In genomic region chr18:29147944-29148343, GRCh38 we compare ENCODE assay signal across 11 cellular contexts.
DNase-seq lines count a peak whose midpoint lies in the region; ATAC-seq and TF ChIP-seq lines count a peak whose summit lies in the region.
"Had no signal": no experiment of that assay in that cellular context is flagged by ENCODE, and none has a peak within 500 bp of the region (broad histone marks: within the 10 kb centered on the region; RNA-seq: fewer than 3 reads in every experiment).

No MANE protein-coding gene starts in this region.

- TF ChIP-seq CTCF in chondrocyte (IDR thresholded peaks at IDR 0.05) (no peak), nephron (IDR thresholded peaks at IDR 0.05; ENCODE audit: unreplicated experiment in 3 of 3) (no peak)

- peak; percentile 76 for DNase-seq in EL
- peak; percentile 76 for DNase-seq in NCI-H2171 treated with DMSO at 0.1 percent for 48 hours (lab: John Stamatoyannopoulos, UW)
- DNase-seq in chondrocyte (ENCODE audit: low spot score): no peak
- DNase-seq in anterior cingulate cortex (lab: John Stamatoyannopoulos, UW): no peak
- DNase-seq in NCI-H1105 (lab: John Stamatoyannopoulos, UW): no peak
- DNase-seq: activated CD4-positive, alpha-beta memory T cell treated with anti-CD3 and anti-CD28 coated beads, Interleukin-2, amount 10 ng/mL, durations not matched to agents 7 days and 5 days; central memory CD4-positive, alpha-beta T cell; small intestine had no signal

- H3K36me3 Mint-ChIP-seq in chondrocyte (ENCODE audit: low read depth) (no peaks in the 10 kb centered on the region), nephron (ENCODE audit: low read depth) (no peaks in the 10 kb centered on the region)

- H3K4me1 Mint-ChIP-seq in chondrocyte (ENCODE audit: low read depth) (peaks cover 6% of the 10 kb centered on the region), nephron (peaks cover 20% of the 10 kb centered on the region)
- H3K4me1 Mint-ChIP-seq: activated CD4-positive, alpha-beta memory T cell treated with anti-CD3 and anti-CD28 coated beads, Interleukin-2, amount 10 ng/mL, durations not matched to agents 7 days and 5 days had no signal

- ATAC-seq in HG02588 (IDR thresholded peaks at IDR 0.05; ENCODE audit: unreplicated experiment): no peak

- no peaks in the 10 kb centered on the region for H3K27me3 Mint-ChIP-seq in chondrocyte (ENCODE audit: low read depth)
- no peaks in the 10 kb centered on the region for H3K27me3 Mint-ChIP-seq in nephron (ENCODE audit: low read depth)
- H3K27me3 Mint-ChIP-seq: activated CD4-positive, alpha-beta memory T cell treated with anti-CD3 and anti-CD28 coated beads, Interleukin-2, amount 10 ng/mL, durations not matched to agents 7 days and 5 days; stimulated activated naive CD8-positive, alpha-beta T cell treated with anti-CD3 and anti-CD28 coated beads, Interleukin-15, Interleukin-2, amounts not matched to agents 100 ng/mL and 50 ng/mL, for 24 hours had no signal

- H3K27ac Mint-ChIP-seq in chondrocyte (ENCODE audit: unreplicated experiment): peak overlapping the region; percentile 52
- peak overlapping the region; percentile 71 to 84 (median 77) for H3K27ac Mint-ChIP-seq in nephron
- H3K27ac Mint-ChIP-seq: activated CD4-positive, alpha-beta memory T cell treated with anti-CD3 and anti-CD28 coated beads, Interleukin-2, amount 10 ng/mL, durations not matched to agents 7 days and 5 days; stimulated activated naive CD8-positive, alpha-beta T cell treated with anti-CD3 and anti-CD28 coated beads, Interleukin-15, Interleukin-2, amounts not matched to agents 100 ng/mL and 50 ng/mL, for 24 hours had no signal

- H3K9me3 Mint-ChIP-seq in chondrocyte (ENCODE audit: low read depth): no peaks in the 10 kb centered on the region
- H3K9me3 Mint-ChIP-seq in nephron: peaks cover 2% of the 10 kb centered on the region

- no peak overlapping the region for H3K4me3 Mint-ChIP-seq in chondrocyte (ENCODE audit: unreplicated experiment)
- H3K4me3 Mint-ChIP-seq in nephron: peak overlapping the region in 1 of 3 experiments; percentile 16
- H3K4me3 Mint-ChIP-seq: activated CD4-positive, alpha-beta memory T cell treated with anti-CD3 and anti-CD28 coated beads, Interleukin-2, amount 10 ng/mL, durations not matched to agents 7 days and 5 days; stimulated activated naive CD8-positive, alpha-beta T cell treated with anti-CD3 and anti-CD28 coated beads, Interleukin-15, Interleukin-2, amounts not matched to agents 100 ng/mL and 50 ng/mL, for 24 hours had no signal

Comparison
In these comparisons a context has a peak if more than half of its experiments do, and no peak if none do; other contexts are left out.
1. DNase-seq: peak in EL (single experiment) and NCI-H2171 treated with DMSO at 0.1 percent for 48 hours (single experiment); none in chondrocyte (single experiment), anterior cingulate cortex (0 of 58) and NCI-H1105 (single experiment).